Comparison of ENCODE assay signal across 8 cellular contexts in genomic region chr5:178230879-178231735, GRCh38. TPM values are rescaled to one million over a fixed set of nuclear protein-coding genes. Genes with fewer than 3 reads are reported as not detected.
DNase-seq lines count a peak whose midpoint lies in the region; ATAC-seq, FAIRE-seq and TF ChIP-seq lines count a peak whose summit lies in the region.

No MANE protein-coding gene starts in this region.

- no peak for TF ChIP-seq POLR2A in endothelial cell of umbilical vein (IDR thresholded peaks at IDR 0.05; ENCODE audit: low read depth, low read length)

- no peak overlapping the region for H2AFZ ChIP-seq in OCI-LY1 (ENCODE audit: low read length)
- H2AFZ ChIP-seq in endothelial cell of umbilical vein (ENCODE audit: low read depth, low read length): no peak overlapping the region

- peaks cover 51 to 56% (median 54%) of the 10 kb centered on the region in 11 experiments for H3K36me3 ChIP-seq in BLaER1 treated with 17β-estradiol and CSF1 and Interleukin-3, amounts not matched to agents 10 nM and 100 nM
- H3K36me3 ChIP-seq in OCI-LY1 (ENCODE audit: insufficient read depth, low read length) (peaks cover 50% of the 10 kb centered on the region), endothelial cell of umbilical vein (ENCODE audit: control insufficient read depth in 2 of 2, extremely low read depth in 1 of 2, insufficient read depth in 2 of 2, low read length in 2 of 2) (peaks cover 8 to 11% of the 10 kb centered on the region in 2 experiments)

- H3K9me3 Mint-ChIP-seq in nephron: no peaks in the 10 kb centered on the region

- no peaks in the 10 kb centered on the region for H3K9me3 ChIP-seq in BLaER1 treated with 17β-estradiol and CSF1 and Interleukin-3, amounts not matched to agents 10 nM and 100 nM (replicated peaks in 1 of 11)
- no peaks in the 10 kb centered on the region for H3K9me3 ChIP-seq in OCI-LY1 (ENCODE audit: low read length)
- no peaks in the 10 kb centered on the region for H3K9me3 ChIP-seq in endothelial cell of umbilical vein (replicated peaks; ENCODE audit: control insufficient read depth, insufficient read depth, low read length)

- peak overlapping the region; percentile 86 to 96 (median 90) for H3K4me3 ChIP-seq in BLaER1 treated with 17β-estradiol and CSF1 and Interleukin-3, amounts not matched to agents 10 nM and 100 nM
- H3K4me3 ChIP-seq in OCI-LY1 (ENCODE audit: low read depth, low read length, poor library complexity, severe bottlenecking) (peak overlapping the region; percentile 99), endothelial cell of umbilical vein (replicated peaks in 1 of 3; ENCODE audit: insufficient read depth in 1 of 3, low read depth in 1 of 3, low read length in 3 of 3) (peak overlapping the region; percentile 49 to 90 (median 65))

- H3K9ac ChIP-seq in BLaER1 treated with 17β-estradiol and CSF1 and Interleukin-3, amounts not matched to agents 10 nM and 100 nM: peak overlapping the region; percentile 89 to 96 (median 92)
- H3K9ac ChIP-seq in OCI-LY1 (ENCODE audit: low read length) (peak overlapping the region; percentile 99), endothelial cell of umbilical vein (replicated peaks; ENCODE audit: extremely low read depth, insufficient read depth, low read length) (peak overlapping the region; percentile 82)

- no peaks in the 10 kb centered on the region for H3K27me3 ChIP-seq in BLaER1 treated with 17β-estradiol and CSF1 and Interleukin-3, amounts not matched to agents 10 nM and 100 nM
- no peaks in the 10 kb centered on the region for H3K27me3 ChIP-seq in OCI-LY1 (ENCODE audit: insufficient read depth, low read length)
- no peaks in the 10 kb centered on the region for H3K27me3 ChIP-seq in endothelial cell of umbilical vein (ENCODE audit: control insufficient read depth in 2 of 2, insufficient read depth in 2 of 2, low read length in 2 of 2)

- FAIRE-seq in endothelial cell of umbilical vein (lab: Jason Lieb, UNC): peak; percentile 28

- peaks cover 31 to 61% (median 60%) of the 10 kb centered on the region in 11 experiments; a peak in 21 of 22 replicates for H4K20me1 ChIP-seq in BLaER1 treated with 17β-estradiol and CSF1 and Interleukin-3, amounts not matched to agents 10 nM and 100 nM
- H4K20me1 ChIP-seq in OCI-LY1 (ENCODE audit: insufficient read depth, low read length) (no peaks in the 10 kb centered on the region), endothelial cell of umbilical vein (replicated peaks; ENCODE audit: control insufficient read depth, extremely low read depth, insufficient read depth, low read length) (no peaks in the 10 kb centered on the region)

- peak overlapping the region; percentile 88 to 96 (median 93); a peak in 20 of 22 replicates for H3K27ac ChIP-seq in BLaER1 treated with 17β-estradiol and CSF1 and Interleukin-3, amounts not matched to agents 10 nM and 100 nM
- H3K27ac ChIP-seq in OCI-LY1 (ENCODE audit: low read depth, low read length, poor library complexity, severe bottlenecking) (peak overlapping the region; percentile 0), endothelial cell of umbilical vein (ENCODE audit: insufficient read depth, low read depth, low read length) (peak overlapping the region; percentile 38)

- TSS peak; percentile 9 for BruUV-seq in endothelial cell of umbilical vein (replicated peaks; lab: Mats Ljungman, UMichigan)

- peak overlapping the region; percentile 28 to 40 (median 37) for H3K27ac Mint-ChIP-seq in nephron

- peaks cover 7% of the 10 kb centered on the region for H3K79me2 ChIP-seq in OCI-LY1 (ENCODE audit: insufficient read depth, low read length)
- peaks cover 33% of the 10 kb centered on the region for H3K79me2 ChIP-seq in endothelial cell of umbilical vein (ENCODE audit: control insufficient read depth, insufficient read depth, low read length)

- no peaks in the 10 kb centered on the region for H3K9me2 ChIP-seq in OCI-LY1 (ENCODE audit: low read depth, low read length)

- H3K9me1 ChIP-seq in endothelial cell of umbilical vein (replicated peaks; ENCODE audit: control insufficient read depth, extremely low read depth, insufficient read depth, low read length): no peaks in the 10 kb centered on the region

- H3K4me1 ChIP-seq in BLaER1 treated with 17β-estradiol and CSF1 and Interleukin-3, amounts not matched to agents 10 nM and 100 nM: peaks cover 48 to 84% (median 57%) of the 10 kb centered on the region in 10 experiments
- peaks cover 20% of the 10 kb centered on the region for H3K4me1 ChIP-seq in OCI-LY1 (ENCODE audit: insufficient read depth, low read length, severe bottlenecking)
- peaks cover 16% of the 10 kb centered on the region for H3K4me1 ChIP-seq in endothelial cell of umbilical vein (ENCODE audit: control insufficient read depth, extremely low read depth, insufficient read depth, low read length)

- ATAC-seq in HG02759 (IDR thresholded peaks at IDR 0.05; ENCODE audit: unreplicated experiment): no peak

- H3K4me2 ChIP-seq in BLaER1 treated with 17β-estradiol and CSF1 and Interleukin-3, amounts not matched to agents 10 nM and 100 nM: peak overlapping the region; percentile 83 to 100 (median 98)
- H3K4me2 ChIP-seq in OCI-LY1 (ENCODE audit: low read length) (peak overlapping the region; percentile 94), endothelial cell of umbilical vein (ENCODE audit: insufficient read depth, low read length) (peak overlapping the region; percentile 79)

- POLR2A ChIA-PET in endothelial cell of umbilical vein (lab: Charles Lee): interaction anchor here (1.1 kb wide), 1 partner anchor 27 kb away, joined by 3 read pairs; no protein-coding TSS in a partner anchor

- dilution Hi-C loops in endothelial cell of umbilical vein (cut with MboI; ENCODE audit: extremely low pct_ligation_motif_present, low sequenced_read_pairs): no loop called here

- H3K36me3 Mint-ChIP-seq in nephron (ENCODE audit: low read depth): peaks cover 48% of the 10 kb centered on the region

- CTCF ChIA-PET in endothelial cell of umbilical vein (lab: Charles Lee): interaction anchor here (1.0 to 1.2 kb wide), 3 partner anchors 10 to 360 kb away, joined by 3 to 8 read pairs (median 3); no protein-coding TSS in a partner anchor

- peaks cover 35% of the 10 kb centered on the region for H3K4me1 Mint-ChIP-seq in nephron

- peak overlapping the region; percentile 85 to 86 (median 85) for H3K4me3 Mint-ChIP-seq in nephron

- intact Hi-C loops in endothelial cell of umbilical vein (cut with micrococcal nuclease): no loop called here

- TF ChIP-seq CTCF in OCI-LY1 (IDR thresholded peaks at IDR 0.05; ENCODE audit: low read length): no peak
- no peak for TF ChIP-seq CTCF in endothelial cell of umbilical vein (IDR thresholded peaks at IDR 0.05; ENCODE audit: extremely low read depth in 1 of 2, insufficient read depth in 1 of 2, low read depth in 1 of 2, low read length in 2 of 2)
- no peak for TF ChIP-seq CTCF in nephron (IDR thresholded peaks at IDR 0.05; ENCODE audit: unreplicated experiment in 3 of 3)

- DNase-seq in endothelial cell of umbilical vein (ENCODE audit: low read depth, low spot score) (no peak), NCI-H2029 (lab: John Stamatoyannopoulos, UW) (no peak), NCI-H226 (no peak)
- no peak for DNase-seq in activated CD4-positive, alpha-beta T cell treated with anti-CD3 and anti-CD28 coated beads, Interleukin-2, amount 50 U/mL, for 4 hours

- H3K27me3 Mint-ChIP-seq in nephron (ENCODE audit: low read depth): no peaks in the 10 kb centered on the region

- H3F3A ChIP-seq in OCI-LY1 (ENCODE audit: insufficient read depth, low read length): 0 out of 2 replicates have a peak, but pooled peaks cover 3% of the 10 kb centered on the region

TF ChIP-seq in endothelial cell of umbilical vein, 7 proteins besides CTCF, POLR2A, EP300 and RAD21 (continues in another document):
- TF ChIP-seq FOS (IDR thresholded peaks at IDR 0.05; ENCODE audit: borderline replicate concordance, insufficient read depth, low read length) (no peak), JUN (IDR thresholded peaks at IDR 0.05; ENCODE audit: borderline replicate concordance, insufficient read depth, insufficient read length, low read depth) (no peak), MAX (IDR thresholded peaks at IDR 0.05; ENCODE audit: insufficient read depth, insufficient read length) (no peak), MYC (IDR thresholded peaks at IDR 0.05; ENCODE audit: low read depth, low read length) (no peak), EZH2 (IDR thresholded peaks at IDR 0.05; ENCODE audit: borderline replicate concordance, low read depth, low read length, severe bottlenecking) (no peak), POLR2AphosphoS5 (IDR thresholded peaks at IDR 0.05; ENCODE audit: insufficient read depth, low read depth, low read length) (no peak)

RNA-seq across cellular contexts. Expression of gene PHYKPL, which starts 1.5 kb away (rescaled TPM):
- 80.5 and 81.7 TPM in 2 replicates for total RNA-seq in endothelial cell of umbilical vein
- 71.7 and 75.8 TPM in 2 replicates for polyA plus RNA-seq in endothelial cell of umbilical vein
- 31.6 and 41.7 TPM in 2 replicates for polyA plus RNA-seq in endothelial cell of umbilical vein (2011; cell fraction: cytosol; rRNA removed)
- polyA plus RNA-seq in endothelial cell of umbilical vein (2011; cell fraction: nucleus; rRNA removed): 258 and 286 TPM in 2 replicates
- 24.8 and 26.6 TPM in 2 replicates for polyA plus RNA-seq in endothelial cell of umbilical vein (2012)
- 115 and 128 TPM in 2 replicates for polyA minus RNA-seq in endothelial cell of umbilical vein
- polyA minus RNA-seq in endothelial cell of umbilical vein (2011; cell fraction: cytosol; rRNA and poly(A)+ RNA removed): 19.8 TPM
- polyA minus RNA-seq in endothelial cell of umbilical vein (2011; cell fraction: nucleus; rRNA and poly(A)+ RNA removed): 142 and 159 TPM in 2 replicates

RNA-seq across cellular contexts. Expression of gene HNRNPAB, which starts 26.8 kb away (rescaled TPM):
- total RNA-seq in endothelial cell of umbilical vein: 309 and 310 TPM in 2 replicates
- polyA plus RNA-seq in endothelial cell of umbilical vein: 165 and 207 TPM in 2 replicates
- 155 and 191 TPM in 2 replicates for polyA plus RNA-seq in endothelial cell of umbilical vein (2011; cell fraction: cytosol; rRNA removed)
- 103 and 152 TPM in 2 replicates for polyA plus RNA-seq in endothelial cell of umbilical vein (2011; cell fraction: nucleus; rRNA removed)
- 163 and 250 TPM in 2 replicates for polyA plus RNA-seq in endothelial cell of umbilical vein (2012)
- 77.1 and 81.4 TPM in 2 replicates for polyA minus RNA-seq in endothelial cell of umbilical vein
- polyA minus RNA-seq in endothelial cell of umbilical vein (2011; cell fraction: cytosol; rRNA and poly(A)+ RNA removed): 90.1 TPM
- 32.1 and 36.1 TPM in 2 replicates for polyA minus RNA-seq in endothelial cell of umbilical vein (2011; cell fraction: nucleus; rRNA and poly(A)+ RNA removed)

RNA-seq across cellular contexts. Expression of gene GMCL2, which starts 43.9 kb away (rescaled TPM):
- not detected in 2 replicates for total RNA-seq in endothelial cell of umbilical vein
- polyA plus RNA-seq in endothelial cell of umbilical vein: not detected in 2 replicates
- not detected in 2 replicates for polyA plus RNA-seq in endothelial cell of umbilical vein (2011; cell fraction: cytosol; rRNA removed)
- not detected in 2 replicates for polyA plus RNA-seq in endothelial cell of umbilical vein (2011; cell fraction: nucleus; rRNA removed)
- polyA plus RNA-seq in endothelial cell of umbilical vein (2012): not detected in 2 replicates
- polyA minus RNA-seq in endothelial cell of umbilical vein: not detected in 2 replicates
- not detected for polyA minus RNA-seq in endothelial cell of umbilical vein (2011; cell fraction: cytosol; rRNA and poly(A)+ RNA removed)
- not detected in 2 replicates for polyA minus RNA-seq in endothelial cell of umbilical vein (2011; cell fraction: nucleus; rRNA and poly(A)+ RNA removed)

Comparison
In these comparisons a context has a peak if more than half of its experiments do, and no peak if none do; other contexts are left out.
1. H3K27ac ChIP-seq: peak in every context shown above with its lines; median percentile 93 in BLaER1 treated with 17β-estradiol and CSF1 and Interleukin-3, amounts not matched to agents 10 nM and 100 nM; 38 in endothelial cell of umbilical vein; 0 in OCI-LY1.